Comparison of ENCODE assay signal across 24 cellular contexts in the genomic region with DNA sequence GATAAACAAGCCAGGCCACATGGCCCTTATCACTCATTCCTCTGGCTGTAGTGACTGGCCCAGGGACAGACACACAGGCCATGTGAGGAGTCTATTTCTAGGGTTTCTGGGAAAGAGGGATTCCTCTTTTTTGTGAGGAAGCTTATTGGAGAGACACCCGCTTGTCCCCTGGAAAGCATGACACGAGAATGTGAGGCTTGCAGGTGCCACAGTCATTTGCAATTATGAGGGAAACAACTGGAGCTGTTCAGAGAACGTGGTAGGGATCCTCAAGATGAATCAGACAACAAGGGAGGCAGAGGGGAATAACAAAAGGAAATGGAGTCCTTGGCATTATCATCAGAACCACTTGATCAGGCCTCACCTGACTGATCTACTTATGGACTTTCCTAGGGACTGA.
"Had no signal": no experiment of that assay in that cellular context is flagged by ENCODE, and none has a peak within 500 bp of the region (broad histone marks: within the 10 kb centered on the region; RNA-seq: fewer than 3 reads in every experiment).

No MANE protein-coding gene starts in this region.

- H3K36me3 ChIP-seq: colonic mucosa, gastroesophageal sphincter, heart left ventricle, left lung, lower lobe of right lung had no signal

- H3K27ac Mint-ChIP-seq: dendritic cell treated with granulocyte-macrophage colony-stimulating factor and Interleukin-4, amounts not matched to agents 40 ng/mL and 50 ng/mL, for 4 days; effector memory CD8-positive, alpha-beta T cell; endodermal cell; immature natural killer cell; mesothelial cell of epicardium; naive B cell had no signal

- H3K27ac ChIP-seq: colonic mucosa, epithelial cell of prostate, foreskin keratinocyte, gastroesophageal sphincter, heart left ventricle, hepatocyte, left lung, lower lobe of right lung had no signal

- H3K9me3 Mint-ChIP-seq: dendritic cell treated with granulocyte-macrophage colony-stimulating factor and Interleukin-4, amounts not matched to agents 40 ng/mL and 50 ng/mL, for 4 days; endodermal cell; immature natural killer cell; mesothelial cell of epicardium had no signal

- H3K4me3 Mint-ChIP-seq: dendritic cell treated with granulocyte-macrophage colony-stimulating factor and Interleukin-4, amounts not matched to agents 40 ng/mL and 50 ng/mL, for 4 days; effector memory CD8-positive, alpha-beta T cell; endodermal cell; immature natural killer cell; mesothelial cell of epicardium; naive B cell had no signal

- H3K4me1 ChIP-seq: colonic mucosa, gastroesophageal sphincter, heart left ventricle, left lung, lower lobe of right lung had no signal

- H3K4me3 ChIP-seq: colonic mucosa, gastroesophageal sphincter, heart left ventricle, hepatocyte, left lung, lower lobe of right lung, mucosa of descending colon had no signal

- H3K36me3 Mint-ChIP-seq: immature natural killer cell, mesothelial cell of epicardium, naive B cell had no signal

- DNase-seq: colonic mucosa; cortex of kidney; effector CD8-positive, alpha-beta T cell; effector memory CD8-positive, alpha-beta T cell; endodermal cell; erythroblast; foreskin keratinocyte; heart left ventricle; hypothalamus; immature natural killer cell; kidney; kidney glomerular epithelial cell; left colon; left lung; left ventricle myocardium superior; lower lobe of right lung; mesenchymal stem cell; mucosa of descending colon; naive B cell had no signal

- H3K27me3 ChIP-seq: colonic mucosa, heart left ventricle had no signal

- H3K4me1 Mint-ChIP-seq: endodermal cell, immature natural killer cell, mesothelial cell of epicardium, naive B cell had no signal

- H3K9me3 ChIP-seq: colonic mucosa, gastroesophageal sphincter, heart left ventricle, left lung, lower lobe of right lung, mucosa of descending colon had no signal
